In genomic region chr5:133866903-133867245, GRCh38 we compare ENCODE assay signal across 22 cellular contexts.
DNase-seq lines count a peak whose midpoint lies in the region; ATAC-seq and TF ChIP-seq lines count a peak whose summit lies in the region.
"Had no signal": no experiment of that assay in that cellular context is flagged by ENCODE, and none has a peak within 500 bp of the region (broad histone marks: within the 10 kb centered on the region; RNA-seq: fewer than 3 reads in every experiment).

No MANE protein-coding gene starts in this region.

- H3K27me3 ChIP-seq in GM23338 (ENCODE audit: insufficient read depth): no peaks in the 10 kb centered on the region
- peaks cover 7% of the 10 kb centered on the region for H3K27me3 ChIP-seq in neural progenitor cell

- POLR2A ChIA-PET in WTC11 (lab: Charles Lee): no interaction called here
- POLR2A ChIA-PET in HEK293T (lab: Yijun Ruan, JAX): no interaction called here

- TF ChIP-seq CTCF in GM23338 (conservative IDR thresholded peaks at IDR 0.05; ENCODE audit: low read depth in 2 of 2) (peak in 1 of 2 experiments; percentile 31; a peak in 2 of 4 replicates), WTC11 (IDR thresholded peaks at IDR 0.05) (no peak), neural progenitor cell (IDR thresholded peaks at IDR 0.05) (no peak)

- CTCF ChIA-PET in WTC11 (lab: Charles Lee): interaction anchor here (0.7 to 2.0 kb wide), 6 partner anchors 13 to 446 kb away, joined by 3 to 6 read pairs (median 4); no protein-coding TSS in a partner anchor
- CTCF ChIA-PET in HEK293T (lab: Yijun Ruan, JAX): interaction anchor here (1.0 to 3.3 kb wide), 4 partner anchors 11 to 444 kb away, joined by 3 to 15 read pairs (median 4); no protein-coding TSS in a partner anchor

- ATAC-seq in activated naive CD4-positive, alpha-beta T cell treated with anti-CD3 and anti-CD28 coated beads, Interleukin-2, amount 50 U/mL, for 72 hours: no peak
- ATAC-seq in GM23338 (peak; percentile 52), WTC11 (peak; percentile 68)

- H3K9me2 ChIP-seq in GM23338 (ENCODE audit: insufficient read depth): no peaks in the 10 kb centered on the region

- H3K9me3 ChIP-seq in neural progenitor cell (ENCODE audit: low read depth): no peaks in the 10 kb centered on the region
- H3K9me3 ChIP-seq: Caco-2 had no signal

- H3K36me3 ChIP-seq in GM23338 (ENCODE audit: insufficient read depth): no peaks in the 10 kb centered on the region
- H3K36me3 ChIP-seq in neural progenitor cell: no peaks in the 10 kb centered on the region

- DNase-seq in activated naive CD4-positive, alpha-beta T cell treated with anti-CD3 and anti-CD28 coated beads, Interleukin-2, amount 50 U/mL, for 72 hours (ENCODE audit: low spot score in 2 of 2): no peak
- DNase-seq in activated naive CD4-positive, alpha-beta T cell treated with anti-CD3 and anti-CD28 coated beads, Interleukin-2, amount 50 U/mL, for 16 hours: no peak
- DNase-seq in GM23338 (ENCODE audit: low spot score): peak; percentile 5
- no peak for DNase-seq in WTC11 (ENCODE audit: low spot score)
- DNase-seq in neural progenitor cell (ENCODE audit: low spot score): no peak
- DNase-seq in HEK293T (ENCODE audit: extremely low spot score): no peak
- no peak for DNase-seq in NCI-H1694 (lab: John Stamatoyannopoulos, UW)
- DNase-seq in germinal center (ENCODE audit: low spot score): no peak
- DNase-seq: Caco-2; CD4-positive, alpha-beta memory T cell; DMS 273 treated with DMSO at 0.1 percent for 48 hours; DMS79 treated with DMSO at 0.1 percent for 48 hours; HCEC 1CT; Kasumi-1; NCI-H1417 treated with DMSO at 0.1 percent for 48 hours; NCI-H1930; NCI-H2227 treated with DMSO at 0.1 percent for 48 hours; NCI-H510A; NK-92 treated with Interleukin-12 subunit alpha and Interleukin-12 subunit beta, amount 100 ng/mL, for 24 hours; SHP77 treated with DMSO at 0.1 percent for 48 hours had no signal

- H4K20me1 ChIP-seq in GM23338 (replicated peaks; ENCODE audit: insufficient read depth): no peaks in the 10 kb centered on the region; the same call in 1 of the 2 replicates
- no peaks in the 10 kb centered on the region for H4K20me1 ChIP-seq in neural progenitor cell (ENCODE audit: low read depth)

- no peak overlapping the region for H3K4me3 ChIP-seq in GM23338
- H3K4me3 ChIP-seq in neural progenitor cell: no peak overlapping the region
- H3K4me3 ChIP-seq: SK-N-MC had no signal

- H3K36me3 Mint-ChIP-seq in activated naive CD4-positive, alpha-beta T cell treated with anti-CD3 and anti-CD28 coated beads, Interleukin-2, amount 50 U/mL, for 72 hours: peaks cover 0 to 6% of the 10 kb centered on the region in 2 donors
- H3K36me3 Mint-ChIP-seq in GM23338 (ENCODE audit: low read depth): no peaks in the 10 kb centered on the region
- H3K36me3 Mint-ChIP-seq in WTC11: no peaks in the 10 kb centered on the region
- no peaks in the 10 kb centered on the region for H3K36me3 Mint-ChIP-seq in neural progenitor cell
- H3K36me3 Mint-ChIP-seq: CD4-positive, alpha-beta memory T cell had no signal

- H3K4me3 Mint-ChIP-seq in GM23338 (no peak overlapping the region), WTC11 (no peak overlapping the region), neural progenitor cell (no peak overlapping the region)
- H3K4me3 Mint-ChIP-seq: CD4-positive, alpha-beta memory T cell had no signal

- H3K27ac Mint-ChIP-seq in activated naive CD4-positive, alpha-beta T cell treated with anti-CD3 and anti-CD28 coated beads, Interleukin-2, amount 50 U/mL, for 72 hours: peak overlapping the region; percentile 48 to 84
- no peak overlapping the region for H3K27ac Mint-ChIP-seq in GM23338
- H3K27ac Mint-ChIP-seq in WTC11: no peak overlapping the region
- peak overlapping the region; percentile 27 for H3K27ac Mint-ChIP-seq in neural progenitor cell
- H3K27ac Mint-ChIP-seq: CD4-positive, alpha-beta memory T cell had no signal

- H2AFZ ChIP-seq in GM23338 (no peak overlapping the region), neural progenitor cell (replicated peaks) (no peak overlapping the region)

- H3K27ac ChIP-seq in GM23338 (ENCODE audit: low read depth) (no peak overlapping the region), neural progenitor cell (no peak overlapping the region)
- H3K27ac ChIP-seq: RWPE1, SK-N-MC had no signal

- H3K4me1 ChIP-seq in GM23338 (ENCODE audit: insufficient read depth) (no peaks in the 10 kb centered on the region), neural progenitor cell (peaks cover 8% of the 10 kb centered on the region)
- H3K4me1 ChIP-seq: Caco-2 had no signal

- no peak overlapping the region for H3K9ac ChIP-seq in neural progenitor cell

- H3K27me3 Mint-ChIP-seq in GM23338 (ENCODE audit: insufficient read depth, low read depth, poor library complexity) (peaks cover 2% of the 10 kb centered on the region), WTC11 (ENCODE audit: low read depth) (no peaks in the 10 kb centered on the region), neural progenitor cell (ENCODE audit: insufficient read depth, low read depth) (peaks cover 6% of the 10 kb centered on the region)

- H3F3A ChIP-seq in GM23338 (replicated peaks; ENCODE audit: low read depth): no peaks in the 10 kb centered on the region
- H3F3A ChIP-seq in neural progenitor cell (ENCODE audit: low read depth): no peaks in the 10 kb centered on the region

- peaks cover 0 to 5% of the 10 kb centered on the region in 2 donors for H3K9me3 Mint-ChIP-seq in activated naive CD4-positive, alpha-beta T cell treated with anti-CD3 and anti-CD28 coated beads, Interleukin-2, amount 50 U/mL, for 72 hours
- H3K9me3 Mint-ChIP-seq in GM23338 (no peaks in the 10 kb centered on the region), WTC11 (no peaks in the 10 kb centered on the region), neural progenitor cell (no peaks in the 10 kb centered on the region)

- no peak overlapping the region for H3K4me2 ChIP-seq in GM23338
- H3K4me2 ChIP-seq in neural progenitor cell: no peak overlapping the region

- H3K4me1 Mint-ChIP-seq in GM23338 (no peaks in the 10 kb centered on the region; the same call in 2 of the 3 replicates), WTC11 (no peaks in the 10 kb centered on the region), neural progenitor cell (peaks cover 10% of the 10 kb centered on the region)

- H3K79me2 ChIP-seq in GM23338 (replicated peaks; ENCODE audit: insufficient read depth) (no peaks in the 10 kb centered on the region), neural progenitor cell (ENCODE audit: low read depth) (no peaks in the 10 kb centered on the region)

TF ChIP-seq in WTC11, 78 proteins besides CTCF, POLR2A, EP300 and RAD21 (continues in another document):
- TF ChIP-seq FOXP1 (CRISPR knock-in tag; IDR thresholded peaks at IDR 0.05; ENCODE audit: borderline replicate concordance) (no peak), ZNF219 (CRISPR knock-in tag; IDR thresholded peaks at IDR 0.05; ENCODE audit: borderline replicate concordance) (no peak), E2F1 (CRISPR knock-in tag; IDR thresholded peaks at IDR 0.05) (no peak), GABPB1 (CRISPR knock-in tag; IDR thresholded peaks at IDR 0.05) (no peak), SMAD3 (CRISPR knock-in tag; IDR thresholded peaks at IDR 0.05; ENCODE audit: borderline replicate concordance) (no peak)

TF ChIP-seq in HEK293T, 16 proteins besides CTCF, POLR2A, EP300 and RAD21:
- no peak for TF ChIP-seq FOXM1 (IDR thresholded peaks at IDR 0.05; ENCODE audit: borderline replicate concordance)
- no peak for TF ChIP-seq NFRKB (IDR thresholded peaks at IDR 0.05)
- no peak for TF ChIP-seq ARNT (IDR thresholded peaks at IDR 0.05)
- TF ChIP-seq CTBP1 (IDR thresholded peaks at IDR 0.05; ENCODE audit: borderline replicate concordance): no peak
- TF ChIP-seq ELF4 (IDR thresholded peaks at IDR 0.05): no peak
- no peak for TF ChIP-seq BHLHE40 (IDR thresholded peaks at IDR 0.05; ENCODE audit: borderline replicate concordance)
- no peak for TF ChIP-seq PKNOX1 (IDR thresholded peaks at IDR 0.05)
- TF ChIP-seq L3MBTL2 (conservative IDR thresholded peaks at IDR 0.05): no peak
- TF ChIP-seq SUZ12 (IDR thresholded peaks at IDR 0.05): no peak
- TF ChIP-seq FOXA1 (IDR thresholded peaks at IDR 0.05): no peak
- TF ChIP-seq TARDBP (IDR thresholded peaks at IDR 0.05): no peak
- TF ChIP-seq LEF1 (IDR thresholded peaks at IDR 0.05; ENCODE audit: borderline replicate concordance): no peak
- TF ChIP-seq ZNF384 (IDR thresholded peaks at IDR 0.05): no peak
- no peak for TF ChIP-seq SP1 (IDR thresholded peaks at IDR 0.05)
- TF ChIP-seq FOXK2 (IDR thresholded peaks at IDR 0.05): no peak
- no peak for TF ChIP-seq HDGF (IDR thresholded peaks at IDR 0.05; ENCODE audit: borderline replicate concordance)

Comparison
In these comparisons a context has a peak if more than half of its experiments do, and no peak if none do; other contexts are left out.
1. ATAC-seq: peak in GM23338 (single experiment) and WTC11 (single experiment); none in activated naive CD4-positive, alpha-beta T cell treated with anti-CD3 and anti-CD28 coated beads, Interleukin-2, amount 50 U/mL, for 72 hours (0 of 2).
2. H3K27ac Mint-ChIP-seq: peak in activated naive CD4-positive, alpha-beta T cell treated with anti-CD3 and anti-CD28 coated beads, Interleukin-2, amount 50 U/mL, for 72 hours (2 of 2) and neural progenitor cell (single experiment); none in GM23338 (single experiment) and WTC11 (single experiment).